Comparison of ENCODE assay signal across 10 cellular contexts in genomic region chr13:113927661-113928581, GRCh38. TPM values are rescaled to one million over a fixed set of nuclear protein-coding genes. Genes with fewer than 3 reads are reported as not detected.
DNase-seq lines count a peak whose midpoint lies in the region; ATAC-seq and TF ChIP-seq lines count a peak whose summit lies in the region.
"Had no signal": no experiment of that assay in that cellular context is flagged by ENCODE, and none has a peak within 500 bp of the region (broad histone marks: within the 10 kb centered on the region; RNA-seq: fewer than 3 reads in every experiment).

No MANE protein-coding gene starts in this region.

- H3K4me3 ChIP-seq in AG10803 (ENCODE audit: low read length) (peak overlapping the region; percentile 27; the same call in 1 of the 2 replicates), WERI-Rb-1 (ENCODE audit: low read depth, low read length) (no peak overlapping the region)
- H3K4me3 ChIP-seq: cardiac muscle cell, K562 had no signal

- ATAC-seq in HG02981 (IDR thresholded peaks at IDR 0.05; ENCODE audit: unreplicated experiment) (no peak), HG02763 (IDR thresholded peaks at IDR 0.05; ENCODE audit: unreplicated experiment) (no peak)
- ATAC-seq: K562 had no signal

- DNase-seq in AG10803 (ENCODE audit: low read depth), result peak; percentile 100
- DNase-seq in WERI-Rb-1, result peak; percentile 3
- DNase-seq in glomerular visceral epithelial cell (ENCODE audit: extremely low spot score), result peak; percentile 92
- peak; percentile 88 for DNase-seq in posterior vena cava (ENCODE audit: low spot score)
- no peak for DNase-seq in NCI-H446 (lab: John Stamatoyannopoulos, UW)
- DNase-seq in activated CD4-positive, alpha-beta T cell treated with anti-CD3 and anti-CD28 coated beads for 4 hours, result no peak

- intact Hi-C loops in posterior vena cava (cut with DNase I), result no loop called here

- TF ChIP-seq CTCF in AG10803 (conservative IDR thresholded peaks at IDR 0.05; ENCODE audit: low read length), result no peak
- no peak for TF ChIP-seq CTCF in WERI-Rb-1 (IDR thresholded peaks at IDR 0.05; ENCODE audit: low read depth, low read length)

- no peaks in the 10 kb centered on the region for H3K27me3 ChIP-seq in WERI-Rb-1 (ENCODE audit: insufficient read depth, low read depth, severe bottlenecking)
- H3K27me3 ChIP-seq: cardiac muscle cell had no signal

- no peaks in the 10 kb centered on the region for H3K36me3 ChIP-seq in WERI-Rb-1
- H3K36me3 ChIP-seq: cardiac muscle cell had no signal

- no peaks in the 10 kb centered on the region for H3K9me3 ChIP-seq in WERI-Rb-1 (ENCODE audit: severe bottlenecking)

- no peak overlapping the region for H3K27ac ChIP-seq in WERI-Rb-1
- H3K27ac ChIP-seq: cardiac muscle cell had no signal

RNA-seq across cellular contexts. Expression of gene C13orf46, which starts 46.0 kb away (rescaled TPM):
- 1 to 10 TPM; 1.2 to 1.9 TPM for total RNA-seq in posterior vena cava
- total RNA-seq: cardiac muscle cell had no signal

Comparison
In these comparisons a context has a peak if more than half of its experiments do, and no peak if none do; other contexts are left out.
1. DNase-seq: peak in AG10803 (single experiment), WERI-Rb-1 (single experiment), glomerular visceral epithelial cell (single experiment) and posterior vena cava (single experiment); none in NCI-H446 (0 of 2) and activated CD4-positive, alpha-beta T cell treated with anti-CD3 and anti-CD28 coated beads for 4 hours (0 of 2).